In genomic region chr18:712401-713134, GRCh38 we compare ENCODE assay signal across 8 cellular contexts. TPM values are rescaled to one million over a fixed set of nuclear protein-coding genes. Genes with fewer than 3 reads are reported as not detected.
DNase-seq lines count a peak whose midpoint lies in the region; ATAC-seq, FAIRE-seq and TF ChIP-seq lines count a peak whose summit lies in the region.

ENOSF1 (minus strand) TSS chr18:712630; CDS start chr18:712587, 43 bp downstream.

- no peak for TF ChIP-seq EP300 in A549 (IDR thresholded peaks at IDR 0.05)

- no peaks in the 10 kb centered on the region for H3K36me3 ChIP-seq in right lobe of liver

- TF ChIP-seq CTCF in A549 (IDR thresholded peaks at IDR 0.05) (peak; percentile 54), dorsolateral prefrontal cortex (IDR thresholded peaks at IDR 0.05 in 54 of 56, conservative IDR thresholded peaks at IDR 0.05 in 2 of 56; ENCODE audit: low read depth in 1 of 56, partially characterized antibody in 56 of 56) (peak in 55 of 56 donors; percentile 12 to 89 (median 63)), right lobe of liver (IDR thresholded peaks at IDR 0.05) (peak; percentile 86 to 97 (median 96))

- H3K9me3 ChIP-seq in A549 (no peaks in the 10 kb centered on the region), right lobe of liver (no peaks in the 10 kb centered on the region)

- H3K27ac ChIP-seq in A549 = peak within 1 kb of the TSS; percentile 92 to 93
- H3K27ac ChIP-seq in dorsolateral prefrontal cortex = peak within 1 kb of the TSS in 57 of 59 donors; percentile 18 to 92 (median 77)
- H3K27ac ChIP-seq in right lobe of liver = peak within 1 kb of the TSS; percentile 84 to 95 (median 90)

- H3K4me1 ChIP-seq in A549 (peaks cover 8% of the 10 kb centered on the region; the same call in 1 of the 3 replicates), right lobe of liver (peaks cover 0 to 14% (median 0%) of the 10 kb centered on the region in 4 donors)

- ATAC-seq in A549 (peak; percentile 98), GM18508 (IDR thresholded peaks at IDR 0.05; ENCODE audit: insufficient read depth, unreplicated experiment) (peak; percentile 60), HG02981 (IDR thresholded peaks at IDR 0.05; ENCODE audit: unreplicated experiment) (peak; percentile 90), right lobe of liver (peak; percentile 91 to 98 (median 94))

- TF ChIP-seq RAD21 in A549 (conservative IDR thresholded peaks at IDR 0.05 in 1 of 2, IDR thresholded peaks at IDR 0.05 in 1 of 2) = peak; percentile 30 to 53; a peak in 4 of 5 replicates

- peak within 1 kb of the TSS; percentile 99 for H3K4me2 ChIP-seq in A549

- POLR2A ChIA-PET in A549 (lab: Yijun Ruan, JAX) = interaction anchor here (0.5 to 1.3 kb wide), 10 partner anchors 10 to 555 kb away, joined by 3 to 11 read pairs (median 4); partner anchors contain the start of genes USP14 and YES1

- WGBS in A549 (ENCODE audit: missing lambda C conversion rate) = no CpG with 5 or more reads among the region's 91 CpGs
- WGBS in right lobe of liver (ENCODE audit: insufficient coverage, low coverage, low lambda C conversion rate, missing lambda C conversion rate) = 0% methylated on average over 3 of the region's 91 CpGs

- CTCF ChIA-PET in A549 (lab: Yijun Ruan, JAX) = interaction anchor here (0.6 to 2.2 kb wide), 13 partner anchors 10 to 126 kb away, joined by 3 to 9 read pairs (median 4); partner anchors contain the start of gene TYMS

- intact Hi-C loops in dorsolateral prefrontal cortex (cut with DNase I) (loop anchor here (2.0 to 10.0 kb wide), 4 partner anchors 58 to 90 kb away; partner anchors contain the start of gene TYMS (in 1 of the 2)), right lobe of liver (cut with DNase I) (no loop called here)

- H3K4me3 ChIP-seq in A549 (peak within 1 kb of the TSS; percentile 80), dorsolateral prefrontal cortex (peak within 1 kb of the TSS; percentile 38 to 90 (median 67)), right lobe of liver (peak within 1 kb of the TSS; percentile 53 to 69 (median 60))

- H3K27me3 ChIP-seq in dorsolateral prefrontal cortex = peaks cover 0 to 16% (median 0%) of the 10 kb centered on the region in 45 donors
- no peaks in the 10 kb centered on the region for H3K27me3 ChIP-seq in right lobe of liver

- FAIRE-seq in A549 (lab: Jason Lieb, UNC) = no peak

- DNase-seq in A549 (ENCODE audit: low read depth in 1 of 2, low spot score in 1 of 2) (peak; percentile 74 to 92), NCI-H345 (lab: John Stamatoyannopoulos, UW) (peak; percentile 60), dorsolateral prefrontal cortex (peak in 8 of 10 donors; percentile 21 to 81 (median 55)), right lobe of liver (peak; percentile 91 to 92 (median 92))
- DNase-seq in activated CD4-positive, alpha-beta T cell treated with anti-CD3 and anti-CD28 coated beads, Interleukin-2, amount 50 U/mL, for 48 hours = peak; percentile 84 to 89
- DNase-seq in stimulated activated CD4-positive, alpha-beta T cell treated with anti-CD3 and anti-CD28 coated beads, Interleukin-4, amount 100 ng/mL, for 4 hours = peak; percentile 81 to 83

- TF ChIP-seq POLR2A in A549 (IDR thresholded peaks at IDR 0.05; ENCODE audit: low read length) (peak; percentile 44), right lobe of liver (IDR thresholded peaks at IDR 0.05) (peak; percentile 46)

TF ChIP-seq in A549, 52 proteins besides CTCF, POLR2A, EP300 and RAD21:
- peak; percentile 20 to 51; a peak in 3 of 5 replicates for TF ChIP-seq JUN (IDR thresholded peaks at IDR 0.05)
- peak; percentile 71 for TF ChIP-seq MAX (IDR thresholded peaks at IDR 0.05)
- peak; percentile 30; the same call in 1 of the 2 replicates for TF ChIP-seq MYC (IDR thresholded peaks at IDR 0.05; ENCODE audit: borderline replicate concordance, low read length)
- peak; percentile 38; the same call in 2 of the 3 replicates for TF ChIP-seq SMC3 (IDR thresholded peaks at IDR 0.05)
- TF ChIP-seq HOXB5 (CRISPR knock-in tag; IDR thresholded peaks at IDR 0.05) = no peak
TF ChIP-seq in A549: peak in this region for 4.

RNA-seq across cellular contexts. Expression of gene ENOSF1, which starts in this region (rescaled TPM):
- 27.3 and 34.0 TPM in 2 replicates for polyA plus RNA-seq in A549 (2011; rRNA removed)
- polyA plus RNA-seq in A549 (2012; cell fraction: cytosol; rRNA removed) = 25.8 and 27.5 TPM in 2 replicates
- polyA plus RNA-seq in A549 (2012; cell fraction: nucleus; rRNA removed) = 72.8 and 101 TPM in 2 replicates
- 29.9 to 32.5 TPM (median 30.0 TPM) in 3 replicates for polyA plus RNA-seq in A549 (2017; fragmentation: RNase III; extraction: RNeasy Plus Mini Kit Qiagen cat#74134 plus additional on column Dnase treatment)
- polyA minus RNA-seq in A549 (2011; rRNA and poly(A)+ RNA removed) = 48.0 and 49.4 TPM in 2 replicates
- total RNA-seq in dorsolateral prefrontal cortex = 100 to 1,000 TPM in 7 of 120 experiments, 10 to 100 TPM in 113; 10.5 to 186 (median 42.7) TPM
- 10 to 100 TPM; 36.7 to 71.9 (median 58.5) TPM for total RNA-seq in right lobe of liver

Comparison
In these comparisons a context has a peak if more than half of its experiments do, and no peak if none do; other contexts are left out.
1. Peak in every context shown above with its lines: DNase-seq, ATAC-seq, H3K4me3 ChIP-seq and H3K27ac ChIP-seq.
2. intact Hi-C loops: an anchor here in dorsolateral prefrontal cortex (2.0 to 10.0 kb wide); none called in right lobe of liver.